ENCODE assay signal across 29 cellular contexts in the genomic region with DNA sequence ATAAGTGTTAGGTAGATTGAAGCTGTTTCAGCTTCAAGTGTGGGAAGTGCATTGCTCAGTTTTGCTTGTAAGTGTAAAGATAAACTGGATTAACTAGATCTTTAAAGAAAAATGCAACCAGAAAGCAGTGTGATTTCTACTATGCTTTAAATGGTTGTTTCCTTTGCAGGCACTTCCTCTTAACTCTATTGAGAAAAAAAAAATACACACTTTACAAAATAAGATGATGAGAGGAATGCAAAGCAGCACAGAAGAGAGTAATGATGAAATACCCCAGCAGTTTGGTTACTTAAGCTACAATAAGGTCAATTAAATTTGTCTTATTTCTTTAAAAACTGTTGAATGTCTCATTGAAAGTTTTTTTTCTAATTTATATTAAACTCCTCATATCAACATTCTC. TPM values are rescaled to one million over a fixed set of nuclear protein-coding genes. Genes with fewer than 3 reads are reported as not detected.
DNase-seq lines count a peak whose midpoint lies in the region; ATAC-seq and TF ChIP-seq lines count a peak whose summit lies in the region.
"Had no signal": no experiment of that assay in that cellular context is flagged by ENCODE, and none has a peak within 500 bp of the region (broad histone marks: within the 10 kb centered on the region; RNA-seq: fewer than 3 reads in every experiment).

No MANE protein-coding gene starts in this region.

- H3K4me3 ChIP-seq in AG04449 (ENCODE audit: low read depth, low read length): no peak overlapping the region
- 0 out of 2 replicates have a peak overlapping the region, but pooled peaks have one; percentile 12 for H3K4me3 ChIP-seq in SK-N-MC
- H3K4me3 ChIP-seq in left lung: no peak overlapping the region
- no peak overlapping the region for H3K4me3 ChIP-seq in HAP-1
- H3K4me3 ChIP-seq: adrenal gland, body of pancreas, GM23338, lower lobe of right lung, PC-9, right lobe of liver had no signal

- H3K9me3 ChIP-seq in SK-N-MC (ENCODE audit: low read depth, low read length) (no peaks in the 10 kb centered on the region), left lung (no peaks in the 10 kb centered on the region), HAP-1 (no peaks in the 10 kb centered on the region)
- H3K9me3 ChIP-seq: adrenal gland, body of pancreas, Caco-2, lower lobe of right lung, right lobe of liver had no signal

- H3K4me1 ChIP-seq in left lung (peaks cover 5 to 10% of the 10 kb centered on the region in 2 donors), HAP-1 (peaks cover 39% of the 10 kb centered on the region)
- H3K4me1 ChIP-seq: Caco-2 had no signal

- ATAC-seq in left lung: peak; percentile 36
- ATAC-seq in Right ventricle myocardium superior (ENCODE audit: poor library complexity): no peak
- ATAC-seq: body of pancreas, GM23338, lower lobe of right lung, Right ventricle myocardium inferior had no signal

- POLR2A ChIA-PET in AG04449 (lab: Yijun Ruan, JAX): no interaction called here

- TF ChIP-seq CTCF in AG04449 (IDR thresholded peaks at IDR 0.05; ENCODE audit: insufficient read depth, low read length, missing control alignments) (no peak), left lung (IDR thresholded peaks at IDR 0.05) (no peak)

- no peaks in the 10 kb centered on the region for H3K27me3 ChIP-seq in left lung
- no peaks in the 10 kb centered on the region for H3K27me3 ChIP-seq in HAP-1 (ENCODE audit: low read depth)
- H3K27me3 ChIP-seq: adrenal gland, body of pancreas, right lobe of liver had no signal

- H3K27ac ChIP-seq in SK-N-MC (peak overlapping the region; percentile 69), left lung (no peak overlapping the region)
- H3K27ac ChIP-seq: adrenal gland, body of pancreas, C4-2B, KMS-11, lower lobe of right lung, PC-9, right lobe of liver, VCaP had no signal

- intact Hi-C loops in left lung (cut with DNase I) (no loop called here), Right ventricle myocardium superior (cut with DNase I) (no loop called here)

- DNase-seq in AG04449 (ENCODE audit: low read depth, low spot score) (peak; percentile 3), EH (ENCODE audit: low read depth) (peak; percentile 26), SK-N-MC (ENCODE audit: low read depth, low spot score) (no peak), left lung (no peak), HAP-1 (ENCODE audit: low spot score in 2 of 2) (no peak), Right ventricle myocardium superior (no peak), NCI-H524 treated with DMSO at 0.1 percent for 48 hours (lab: John Stamatoyannopoulos, UW) (no peak), NCI-H1105 (lab: John Stamatoyannopoulos, UW) (no peak)
- DNase-seq: activated CD4-positive, alpha-beta T cell treated with anti-CD3 and anti-CD28 coated beads for 48 hours; activated naive CD4-positive, alpha-beta T cell; activated T-cell treated with anti-CD3 and anti-CD28 coated beads, Interleukin-2, amount 50 U/mL, for 24 hours; adrenal gland; body of pancreas; Caco-2; cerebellar nuclear complex; HFFc6; kidney glomerular epithelial cell; lower lobe of right lung; NCI-H1092; NCI-H2029; PC-9; right lobe of liver; stimulated activated CD4-positive, alpha-beta T cell treated with anti-CD3 and anti-CD28 coated beads, Interleukin-4, amount 100 ng/mL, for 4 hours; stimulated activated naive B cell treated with anti-CD40 and anti-IgM and Interleukin-4, amounts not matched to agents 10 μg/mL and 1 μg/mL and 100 μg/mL, for 72 hours had no signal

- no peaks in the 10 kb centered on the region for H3K36me3 ChIP-seq in SK-N-MC (ENCODE audit: insufficient read depth, low read length)
- H3K36me3 ChIP-seq in left lung: no peaks in the 10 kb centered on the region
- no peaks in the 10 kb centered on the region for H3K36me3 ChIP-seq in HAP-1 (replicated peaks)
- H3K36me3 ChIP-seq: adrenal gland, lower lobe of right lung, right lobe of liver had no signal

- in situ Hi-C loops in HAP-1 (cut with MboI; ENCODE audit: low sequenced_read_pairs): loop anchor here (25.0 kb wide), 1 partner anchor 1582 kb away; no protein-coding TSS in a partner anchor

- no peak overlapping the region for H3K9ac ChIP-seq in SK-N-MC (ENCODE audit: insufficient read length)
- H3K9ac ChIP-seq: KMS-11 had no signal

- CTCF ChIA-PET in AG04449 (lab: Yijun Ruan, JAX): interaction anchor here (1.0 to 1.4 kb wide), 2 partner anchors 60 to 426 kb away, joined by 3 to 5 read pairs; no protein-coding TSS in a partner anchor

RNA-seq across cellular contexts. Expression of gene DPH6, which starts 40.8 kb away (rescaled TPM):
- total RNA-seq in left lung (10 to 100 TPM in 1 of 2 donors, 1 to 10 TPM in 1; 9.8 to 13.0 TPM), Right ventricle myocardium superior (17.6 TPM)

Comparison
In these comparisons a context has a peak if more than half of its experiments do, and no peak if none do; other contexts are left out.
1. DNase-seq: peak in AG04449 (single experiment) and EH (single experiment); none in SK-N-MC (single experiment), left lung (0 of 2), HAP-1 (0 of 2), Right ventricle myocardium superior (single experiment), NCI-H524 treated with DMSO at 0.1 percent for 48 hours (single experiment) and NCI-H1105 (single experiment).